Comparison of ENCODE assay signal across 8 cellular contexts in the genomic region with DNA sequence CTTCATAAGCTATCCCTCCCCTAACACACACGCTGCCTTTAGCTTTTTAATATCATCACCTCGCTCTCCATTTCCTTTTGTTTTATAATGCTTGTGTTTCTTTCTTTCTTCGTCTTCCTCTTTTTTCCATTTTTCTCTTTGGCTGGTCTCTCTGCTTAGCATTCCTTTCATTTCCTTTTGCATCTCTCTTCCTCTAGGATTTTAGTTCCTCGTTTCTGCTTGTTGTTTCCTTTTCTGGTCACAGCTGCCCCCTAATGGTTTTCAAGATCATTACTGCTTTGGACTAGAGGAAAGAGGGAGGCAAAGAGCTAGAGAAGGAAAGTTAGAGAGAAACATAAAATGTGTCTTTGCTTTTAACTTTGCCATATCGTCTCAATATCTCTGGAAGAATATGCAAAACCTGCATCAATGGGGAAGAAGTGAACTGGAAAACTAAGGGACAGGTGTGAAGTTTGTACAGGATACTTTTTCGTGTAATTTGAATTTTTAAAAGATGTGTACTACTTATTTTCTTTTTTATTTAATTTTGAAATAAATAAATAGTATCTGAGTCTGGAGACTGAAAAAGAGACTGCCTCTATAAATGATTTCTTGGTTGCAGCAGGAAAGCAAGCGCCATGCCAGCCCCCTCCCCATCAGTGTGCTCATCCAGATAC. TPM values are rescaled to one million over a fixed set of nuclear protein-coding genes. Genes with fewer than 3 reads are reported as not detected.
DNase-seq lines count a peak whose midpoint lies in the region; ATAC-seq and TF ChIP-seq lines count a peak whose summit lies in the region.

No MANE protein-coding gene starts in this region.

- peak; percentile 80 for TF ChIP-seq CTCF in thoracic aorta (IDR thresholded peaks at IDR 0.05)

- H3K4me1 ChIP-seq in adipocyte (ENCODE audit: control insufficient read depth, insufficient read depth, low read length) (peaks cover 11% of the 10 kb centered on the region), thoracic aorta (ENCODE audit: control insufficient read depth in 1 of 2, low read depth in 2 of 2) (peaks cover 0 to 17% of the 10 kb centered on the region in 2 donors)

- DNase-seq in AG20443 (ENCODE audit: low spot score) = peak; percentile 68
- peak; percentile 2 for DNase-seq in NCI-H2196 treated with DMSO at 0.1 percent for 48 hours (lab: John Stamatoyannopoulos, UW; ENCODE audit: unreplicated experiment)
- DNase-seq in adipocyte (ENCODE audit: low read depth) = peak; percentile 89
- peak; percentile 58 for DNase-seq in iPS-NIHi7 (ENCODE audit: extremely low spot score)
- DNase-seq in thoracic aorta (ENCODE audit: low spot score) = no peak
- DNase-seq in NCI-H1048 (lab: John Stamatoyannopoulos, UW) = no peak
- no peak for DNase-seq in activated effector memory CD4-positive, alpha-beta T cell treated with Interleukin-2 at 50 U/mL for 16 hours

- H3K4me3 ChIP-seq in adipocyte (ENCODE audit: low read length) (no peak overlapping the region), thoracic aorta (peak overlapping the region; percentile 48)

- peak; percentile 47 for ATAC-seq in GM21723 (IDR thresholded peaks at IDR 0.05; ENCODE audit: unreplicated experiment)
- ATAC-seq in thoracic aorta (ENCODE audit: insufficient number of reproducible peaks, low FRiP score, low read depth) = no peak

- H3K9ac ChIP-seq in adipocyte (ENCODE audit: low read length) = peak overlapping the region; percentile 70

- H3K36me3 ChIP-seq in adipocyte (ENCODE audit: control insufficient read depth, insufficient read depth, low read length, severe bottlenecking) = no peaks in the 10 kb centered on the region
- H3K36me3 ChIP-seq in thoracic aorta = no peaks in the 10 kb centered on the region

- no peaks in the 10 kb centered on the region for H3K9me3 ChIP-seq in adipocyte (ENCODE audit: control insufficient read depth, low read length)
- H3K9me3 ChIP-seq in thoracic aorta = no peaks in the 10 kb centered on the region

- H3K27me3 ChIP-seq in adipocyte (replicated peaks; ENCODE audit: control insufficient read depth, insufficient read depth, low read length) (no peaks in the 10 kb centered on the region), thoracic aorta (replicated peaks; ENCODE audit: insufficient read depth) (no peaks in the 10 kb centered on the region)

- H3K27ac ChIP-seq in thoracic aorta = no peak overlapping the region

RNA-seq across cellular contexts. Expression of gene NRP2, which starts 6.3 kb away (rescaled TPM):
- total RNA-seq in thoracic aorta = 10 to 100 TPM; 73.5 to 75.1 TPM

Comparison
In these comparisons a context has a peak if more than half of its experiments do, and no peak if none do; other contexts are left out.
1. DNase-seq: peak in AG20443 (single experiment), NCI-H2196 treated with DMSO at 0.1 percent for 48 hours (single experiment), adipocyte (single experiment) and iPS-NIHi7 (single experiment); none in thoracic aorta (single experiment), NCI-H1048 (single experiment) and activated effector memory CD4-positive, alpha-beta T cell treated with Interleukin-2 at 50 U/mL for 16 hours (single experiment).